Comparison of ENCODE assay signal across 1 cellular context in genomic region chrX:43961699-43962098, GRCh38.
TF ChIP-seq lines count a peak whose summit lies in the region.

No MANE protein-coding gene starts in this region.

TF ChIP-seq in H1, 55 proteins besides CTCF, POLR2A, EP300 and RAD21:
- no peak for TF ChIP-seq RNF2 (IDR thresholded peaks at IDR 0.05; ENCODE audit: borderline replicate concordance, low read depth, low read length, missing control alignments, poor library complexity, severe bottlenecking)
- no peak for TF ChIP-seq EZH2 (IDR thresholded peaks at IDR 0.05; ENCODE audit: low read depth, low read length, severe bottlenecking)
- no peak for TF ChIP-seq HDAC6 (IDR thresholded peaks at IDR 0.05; ENCODE audit: low read depth, low read length)
- TF ChIP-seq ZNF274 (IDR thresholded peaks at IDR 0.05; ENCODE audit: borderline replicate concordance, extremely low read depth, low read length), result no peak
- no peak for TF ChIP-seq TAF1 (IDR thresholded peaks at IDR 0.05; ENCODE audit: low read depth, low read length)
- TF ChIP-seq, protein P1, sequence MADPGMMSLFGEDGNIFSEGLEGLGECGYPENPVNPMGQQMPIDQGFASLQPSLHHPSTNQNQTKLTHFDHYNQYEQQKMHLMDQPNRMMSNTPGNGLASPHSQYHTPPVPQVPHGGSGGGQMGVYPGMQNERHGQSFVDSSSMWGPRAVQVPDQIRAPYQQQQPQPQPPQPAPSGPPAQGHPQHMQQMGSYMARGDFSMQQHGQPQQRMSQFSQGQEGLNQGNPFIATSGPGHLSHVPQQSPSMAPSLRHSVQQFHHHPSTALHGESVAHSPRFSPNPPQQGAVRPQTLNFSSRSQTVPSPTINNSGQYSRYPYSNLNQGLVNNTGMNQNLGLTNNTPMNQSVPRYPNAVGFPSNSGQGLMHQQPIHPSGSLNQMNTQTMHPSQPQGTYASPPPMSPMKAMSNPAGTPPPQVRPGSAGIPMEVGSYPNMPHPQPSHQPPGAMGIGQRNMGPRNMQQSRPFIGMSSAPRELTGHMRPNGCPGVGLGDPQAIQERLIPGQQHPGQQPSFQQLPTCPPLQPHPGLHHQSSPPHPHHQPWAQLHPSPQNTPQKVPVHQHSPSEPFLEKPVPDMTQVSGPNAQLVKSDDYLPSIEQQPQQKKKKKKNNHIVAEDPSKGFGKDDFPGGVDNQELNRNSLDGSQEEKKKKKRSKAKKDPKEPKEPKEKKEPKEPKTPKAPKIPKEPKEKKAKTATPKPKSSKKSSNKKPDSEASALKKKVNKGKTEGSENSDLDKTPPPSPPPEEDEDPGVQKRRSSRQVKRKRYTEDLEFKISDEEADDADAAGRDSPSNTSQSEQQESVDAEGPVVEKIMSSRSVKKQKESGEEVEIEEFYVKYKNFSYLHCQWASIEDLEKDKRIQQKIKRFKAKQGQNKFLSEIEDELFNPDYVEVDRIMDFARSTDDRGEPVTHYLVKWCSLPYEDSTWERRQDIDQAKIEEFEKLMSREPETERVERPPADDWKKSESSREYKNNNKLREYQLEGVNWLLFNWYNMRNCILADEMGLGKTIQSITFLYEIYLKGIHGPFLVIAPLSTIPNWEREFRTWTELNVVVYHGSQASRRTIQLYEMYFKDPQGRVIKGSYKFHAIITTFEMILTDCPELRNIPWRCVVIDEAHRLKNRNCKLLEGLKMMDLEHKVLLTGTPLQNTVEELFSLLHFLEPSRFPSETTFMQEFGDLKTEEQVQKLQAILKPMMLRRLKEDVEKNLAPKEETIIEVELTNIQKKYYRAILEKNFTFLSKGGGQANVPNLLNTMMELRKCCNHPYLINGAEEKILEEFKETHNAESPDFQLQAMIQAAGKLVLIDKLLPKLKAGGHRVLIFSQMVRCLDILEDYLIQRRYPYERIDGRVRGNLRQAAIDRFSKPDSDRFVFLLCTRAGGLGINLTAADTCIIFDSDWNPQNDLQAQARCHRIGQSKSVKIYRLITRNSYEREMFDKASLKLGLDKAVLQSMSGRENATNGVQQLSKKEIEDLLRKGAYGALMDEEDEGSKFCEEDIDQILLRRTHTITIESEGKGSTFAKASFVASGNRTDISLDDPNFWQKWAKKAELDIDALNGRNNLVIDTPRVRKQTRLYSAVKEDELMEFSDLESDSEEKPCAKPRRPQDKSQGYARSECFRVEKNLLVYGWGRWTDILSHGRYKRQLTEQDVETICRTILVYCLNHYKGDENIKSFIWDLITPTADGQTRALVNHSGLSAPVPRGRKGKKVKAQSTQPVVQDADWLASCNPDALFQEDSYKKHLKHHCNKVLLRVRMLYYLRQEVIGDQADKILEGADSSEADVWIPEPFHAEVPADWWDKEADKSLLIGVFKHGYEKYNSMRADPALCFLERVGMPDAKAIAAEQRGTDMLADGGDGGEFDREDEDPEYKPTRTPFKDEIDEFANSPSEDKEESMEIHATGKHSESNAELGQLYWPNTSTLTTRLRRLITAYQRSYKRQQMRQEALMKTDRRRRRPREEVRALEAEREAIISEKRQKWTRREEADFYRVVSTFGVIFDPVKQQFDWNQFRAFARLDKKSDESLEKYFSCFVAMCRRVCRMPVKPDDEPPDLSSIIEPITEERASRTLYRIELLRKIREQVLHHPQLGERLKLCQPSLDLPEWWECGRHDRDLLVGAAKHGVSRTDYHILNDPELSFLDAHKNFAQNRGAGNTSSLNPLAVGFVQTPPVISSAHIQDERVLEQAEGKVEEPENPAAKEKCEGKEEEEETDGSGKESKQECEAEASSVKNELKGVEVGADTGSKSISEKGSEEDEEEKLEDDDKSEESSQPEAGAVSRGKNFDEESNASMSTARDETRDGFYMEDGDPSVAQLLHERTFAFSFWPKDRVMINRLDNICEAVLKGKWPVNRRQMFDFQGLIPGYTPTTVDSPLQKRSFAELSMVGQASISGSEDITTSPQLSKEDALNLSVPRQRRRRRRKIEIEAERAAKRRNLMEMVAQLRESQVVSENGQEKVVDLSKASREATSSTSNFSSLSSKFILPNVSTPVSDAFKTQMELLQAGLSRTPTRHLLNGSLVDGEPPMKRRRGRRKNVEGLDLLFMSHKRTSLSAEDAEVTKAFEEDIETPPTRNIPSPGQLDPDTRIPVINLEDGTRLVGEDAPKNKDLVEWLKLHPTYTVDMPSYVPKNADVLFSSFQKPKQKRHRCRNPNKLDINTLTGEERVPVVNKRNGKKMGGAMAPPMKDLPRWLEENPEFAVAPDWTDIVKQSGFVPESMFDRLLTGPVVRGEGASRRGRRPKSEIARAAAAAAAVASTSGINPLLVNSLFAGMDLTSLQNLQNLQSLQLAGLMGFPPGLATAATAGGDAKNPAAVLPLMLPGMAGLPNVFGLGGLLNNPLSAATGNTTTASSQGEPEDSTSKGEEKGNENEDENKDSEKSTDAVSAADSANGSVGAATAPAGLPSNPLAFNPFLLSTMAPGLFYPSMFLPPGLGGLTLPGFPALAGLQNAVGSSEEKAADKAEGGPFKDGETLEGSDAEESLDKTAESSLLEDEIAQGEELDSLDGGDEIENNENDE (IDR thresholded peaks at IDR 0.05; ENCODE audit: insufficient replicate concordance, low read length), result no peak
- no peak for TF ChIP-seq GTF2F1 (IDR thresholded peaks at IDR 0.05; ENCODE audit: borderline replicate concordance, low read depth, low read length)
- no peak for TF ChIP-seq RBBP5 (IDR thresholded peaks at IDR 0.05; ENCODE audit: borderline replicate concordance, low read depth, low read length)
- TF ChIP-seq SP1 (IDR thresholded peaks at IDR 0.05; ENCODE audit: low read depth, low read length), result no peak
- no peak for TF ChIP-seq ATF3 (IDR thresholded peaks at IDR 0.05; ENCODE audit: insufficient read depth, low read depth, low read length)
- no peak for TF ChIP-seq MAX (IDR thresholded peaks at IDR 0.05)
